ENCODE assay signal across 1 cellular context in genomic region chr18:69935319-69936190, GRCh38.
A peak's percentile ranks its signal among the peaks of the same experiment; 100 is the strongest.
TF ChIP-seq lines count a peak whose summit lies in the region.

No MANE protein-coding gene starts in this region.

TF ChIP-seq in GM12878, 131 proteins besides CTCF, POLR2A, EP300 and RAD21 (continued from another document and continues in another):
- TF ChIP-seq ELK1 (IDR thresholded peaks at IDR 0.05; ENCODE audit: low read depth, low read length) (no peak), GATAD2B (conservative IDR thresholded peaks at IDR 0.05; ENCODE audit: low read depth) (peak; percentile 93), CHD1 (IDR thresholded peaks at IDR 0.05; ENCODE audit: low read depth, low read length) (no peak), MYC (IDR thresholded peaks at IDR 0.05; ENCODE audit: insufficient read depth, insufficient read length, insufficient replicate concordance, low read length, severe bottlenecking) (no peak), RFX5 (IDR thresholded peaks at IDR 0.05; ENCODE audit: low read depth, low read length) (no peak), MTA3 (IDR thresholded peaks at IDR 0.05; ENCODE audit: borderline replicate concordance, low read length) (peak; percentile 98), HDAC6 (IDR thresholded peaks at IDR 0.05; ENCODE audit: unreplicated experiment) (no peak), ZNF24 (IDR thresholded peaks at IDR 0.05) (0 out of 2 replicates have a peak, but pooled peaks have one; percentile 5), BCL11A (IDR thresholded peaks at IDR 0.05; ENCODE audit: low read depth, low read length) (peak; percentile 86), YBX1 (IDR thresholded peaks at IDR 0.05) (no peak), ZBTB11 (CRISPR knock-in tag; IDR thresholded peaks at IDR 0.05) (no peak), ESRRA (IDR thresholded peaks at IDR 0.05; ENCODE audit: low read length) (no peak), MEF2A (IDR thresholded peaks at IDR 0.05; ENCODE audit: insufficient read depth, low read depth, low read length) (no peak), SREBF2 (IDR thresholded peaks at IDR 0.05; ENCODE audit: low read length) (no peak), MTA2 (IDR thresholded peaks at IDR 0.05; ENCODE audit: low read depth) (peak; percentile 95), TBL1XR1 (IDR thresholded peaks at IDR 0.05; ENCODE audit: low read depth, low read length) (peak; percentile 64; the same call in 1 of the 2 replicates), NR2C1 (IDR thresholded peaks at IDR 0.05) (no peak), ZNF384 (IDR thresholded peaks at IDR 0.05; ENCODE audit: borderline replicate concordance, low read depth, low read length) (no peak), KAT2A (conservative IDR thresholded peaks at IDR 0.05; ENCODE audit: control insufficient read depth, low read depth, low read length) (no peak), PAX5 (IDR thresholded peaks at IDR 0.05; ENCODE audit: borderline replicate concordance, low read depth, low read length) (peak; percentile 92), SIX5 (IDR thresholded peaks at IDR 0.05; ENCODE audit: low read depth, low read length, severe bottlenecking) (no peak), BMI1 (IDR thresholded peaks at IDR 0.05; ENCODE audit: borderline replicate concordance) (peak; percentile 76), SUZ12 (IDR thresholded peaks at IDR 0.05; ENCODE audit: unreplicated experiment) (no peak), YY1 (IDR thresholded peaks at IDR 0.05; ENCODE audit: low read depth, low read length) (peak; percentile 91), NR2C2 (IDR thresholded peaks at IDR 0.05; ENCODE audit: borderline replicate concordance, control insufficient read depth, insufficient read length, low read depth) (no peak), NR2F1 (conservative IDR thresholded peaks at IDR 0.05) (peak; percentile 85), E2F4 (IDR thresholded peaks at IDR 0.05; ENCODE audit: low read depth, low read length) (no peak), PRDM15 (CRISPR knock-in tag; IDR thresholded peaks at IDR 0.05) (no peak), STAT1 (conservative IDR thresholded peaks at IDR 0.05) (no peak)
- TF ChIP-seq, protein P1, sequence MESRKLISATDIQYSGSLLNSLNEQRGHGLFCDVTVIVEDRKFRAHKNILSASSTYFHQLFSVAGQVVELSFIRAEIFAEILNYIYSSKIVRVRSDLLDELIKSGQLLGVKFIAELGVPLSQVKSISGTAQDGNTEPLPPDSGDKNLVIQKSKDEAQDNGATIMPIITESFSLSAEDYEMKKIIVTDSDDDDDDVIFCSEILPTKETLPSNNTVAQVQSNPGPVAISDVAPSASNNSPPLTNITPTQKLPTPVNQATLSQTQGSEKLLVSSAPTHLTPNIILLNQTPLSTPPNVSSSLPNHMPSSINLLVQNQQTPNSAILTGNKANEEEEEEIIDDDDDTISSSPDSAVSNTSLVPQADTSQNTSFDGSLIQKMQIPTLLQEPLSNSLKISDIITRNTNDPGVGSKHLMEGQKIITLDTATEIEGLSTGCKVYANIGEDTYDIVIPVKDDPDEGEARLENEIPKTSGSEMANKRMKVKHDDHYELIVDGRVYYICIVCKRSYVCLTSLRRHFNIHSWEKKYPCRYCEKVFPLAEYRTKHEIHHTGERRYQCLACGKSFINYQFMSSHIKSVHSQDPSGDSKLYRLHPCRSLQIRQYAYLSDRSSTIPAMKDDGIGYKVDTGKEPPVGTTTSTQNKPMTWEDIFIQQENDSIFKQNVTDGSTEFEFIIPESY (IDR thresholded peaks at IDR 0.05), result no peak; the same call in 1 of the 2 replicates
- TF ChIP-seq, protein P2, sequence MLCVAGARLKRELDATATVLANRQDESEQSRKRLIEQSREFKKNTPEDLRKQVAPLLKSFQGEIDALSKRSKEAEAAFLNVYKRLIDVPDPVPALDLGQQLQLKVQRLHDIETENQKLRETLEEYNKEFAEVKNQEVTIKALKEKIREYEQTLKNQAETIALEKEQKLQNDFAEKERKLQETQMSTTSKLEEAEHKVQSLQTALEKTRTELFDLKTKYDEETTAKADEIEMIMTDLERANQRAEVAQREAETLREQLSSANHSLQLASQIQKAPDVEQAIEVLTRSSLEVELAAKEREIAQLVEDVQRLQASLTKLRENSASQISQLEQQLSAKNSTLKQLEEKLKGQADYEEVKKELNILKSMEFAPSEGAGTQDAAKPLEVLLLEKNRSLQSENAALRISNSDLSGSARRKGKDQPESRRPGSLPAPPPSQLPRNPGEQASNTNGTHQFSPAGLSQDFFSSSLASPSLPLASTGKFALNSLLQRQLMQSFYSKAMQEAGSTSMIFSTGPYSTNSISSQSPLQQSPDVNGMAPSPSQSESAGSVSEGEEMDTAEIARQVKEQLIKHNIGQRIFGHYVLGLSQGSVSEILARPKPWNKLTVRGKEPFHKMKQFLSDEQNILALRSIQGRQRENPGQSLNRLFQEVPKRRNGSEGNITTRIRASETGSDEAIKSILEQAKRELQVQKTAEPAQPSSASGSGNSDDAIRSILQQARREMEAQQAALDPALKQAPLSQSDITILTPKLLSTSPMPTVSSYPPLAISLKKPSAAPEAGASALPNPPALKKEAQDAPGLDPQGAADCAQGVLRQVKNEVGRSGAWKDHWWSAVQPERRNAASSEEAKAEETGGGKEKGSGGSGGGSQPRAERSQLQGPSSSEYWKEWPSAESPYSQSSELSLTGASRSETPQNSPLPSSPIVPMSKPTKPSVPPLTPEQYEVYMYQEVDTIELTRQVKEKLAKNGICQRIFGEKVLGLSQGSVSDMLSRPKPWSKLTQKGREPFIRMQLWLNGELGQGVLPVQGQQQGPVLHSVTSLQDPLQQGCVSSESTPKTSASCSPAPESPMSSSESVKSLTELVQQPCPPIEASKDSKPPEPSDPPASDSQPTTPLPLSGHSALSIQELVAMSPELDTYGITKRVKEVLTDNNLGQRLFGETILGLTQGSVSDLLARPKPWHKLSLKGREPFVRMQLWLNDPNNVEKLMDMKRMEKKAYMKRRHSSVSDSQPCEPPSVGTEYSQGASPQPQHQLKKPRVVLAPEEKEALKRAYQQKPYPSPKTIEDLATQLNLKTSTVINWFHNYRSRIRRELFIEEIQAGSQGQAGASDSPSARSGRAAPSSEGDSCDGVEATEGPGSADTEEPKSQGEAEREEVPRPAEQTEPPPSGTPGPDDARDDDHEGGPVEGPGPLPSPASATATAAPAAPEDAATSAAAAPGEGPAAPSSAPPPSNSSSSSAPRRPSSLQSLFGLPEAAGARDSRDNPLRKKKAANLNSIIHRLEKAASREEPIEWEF (IDR thresholded peaks at IDR 0.05; ENCODE audit: insufficient replicate concordance, low read depth, low read length), result no peak
- TF ChIP-seq, protein P3, sequence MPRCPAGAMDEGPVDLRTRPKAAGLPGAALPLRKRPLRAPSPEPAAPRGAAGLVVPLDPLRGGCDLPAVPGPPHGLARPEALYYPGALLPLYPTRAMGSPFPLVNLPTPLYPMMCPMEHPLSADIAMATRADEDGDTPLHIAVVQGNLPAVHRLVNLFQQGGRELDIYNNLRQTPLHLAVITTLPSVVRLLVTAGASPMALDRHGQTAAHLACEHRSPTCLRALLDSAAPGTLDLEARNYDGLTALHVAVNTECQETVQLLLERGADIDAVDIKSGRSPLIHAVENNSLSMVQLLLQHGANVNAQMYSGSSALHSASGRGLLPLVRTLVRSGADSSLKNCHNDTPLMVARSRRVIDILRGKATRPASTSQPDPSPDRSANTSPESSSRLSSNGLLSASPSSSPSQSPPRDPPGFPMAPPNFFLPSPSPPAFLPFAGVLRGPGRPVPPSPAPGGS (IDR thresholded peaks at IDR 0.05; ENCODE audit: borderline replicate concordance, insufficient read depth, low read depth, low read length, poor library complexity, severe bottlenecking), result peak; percentile 91
- TF ChIP-seq, protein P4, sequence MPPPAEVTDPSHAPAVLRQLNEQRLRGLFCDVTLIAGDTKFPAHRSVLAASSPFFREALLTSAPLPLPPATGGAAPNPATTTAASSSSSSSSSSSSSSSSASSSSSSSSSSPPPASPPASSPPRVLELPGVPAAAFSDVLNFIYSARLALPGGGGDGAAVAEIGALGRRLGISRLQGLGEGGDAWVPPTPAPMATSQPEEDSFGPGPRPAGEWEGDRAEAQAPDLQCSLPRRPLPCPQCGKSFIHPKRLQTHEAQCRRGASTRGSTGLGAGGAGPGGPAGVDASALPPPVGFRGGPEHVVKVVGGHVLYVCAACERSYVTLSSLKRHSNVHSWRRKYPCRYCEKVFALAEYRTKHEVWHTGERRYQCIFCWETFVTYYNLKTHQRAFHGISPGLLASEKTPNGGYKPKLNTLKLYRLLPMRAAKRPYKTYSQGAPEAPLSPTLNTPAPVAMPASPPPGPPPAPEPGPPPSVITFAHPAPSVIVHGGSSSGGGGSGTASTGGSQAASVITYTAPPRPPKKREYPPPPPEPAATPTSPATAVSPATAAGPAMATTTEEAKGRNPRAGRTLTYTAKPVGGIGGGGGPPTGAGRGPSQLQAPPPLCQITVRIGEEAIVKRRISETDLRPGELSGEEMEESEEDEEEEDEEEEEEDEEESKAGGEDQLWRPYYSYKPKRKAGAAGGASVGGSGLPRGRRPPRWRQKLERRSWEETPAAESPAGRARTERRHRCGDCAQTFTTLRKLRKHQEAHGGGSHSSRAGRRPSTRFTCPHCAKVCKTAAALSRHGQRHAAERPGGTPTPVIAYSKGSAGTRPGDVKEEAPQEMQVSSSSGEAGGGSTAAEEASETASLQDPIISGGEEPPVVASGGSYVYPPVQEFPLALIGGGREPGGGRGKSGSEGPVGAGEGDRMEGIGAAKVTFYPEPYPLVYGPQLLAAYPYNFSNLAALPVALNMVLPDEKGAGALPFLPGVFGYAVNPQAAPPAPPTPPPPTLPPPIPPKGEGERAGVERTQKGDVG (CRISPR knock-in tag; IDR thresholded peaks at IDR 0.05), result no peak
